Comparison of ENCODE assay signal across 20 cellular contexts in genomic region chr10:50582766-50583762, GRCh38. TPM values are rescaled to one million over a fixed set of nuclear protein-coding genes. Genes with fewer than 3 reads are reported as not detected.
DNase-seq lines count a peak whose midpoint lies in the region; ATAC-seq and TF ChIP-seq lines count a peak whose summit lies in the region.
"Had no signal": no experiment of that assay in that cellular context is flagged by ENCODE, and none has a peak within 500 bp of the region (broad histone marks: within the 10 kb centered on the region; RNA-seq: fewer than 3 reads in every experiment).

No MANE protein-coding gene starts in this region.

- DNase-seq in DMS53 (lab: John Stamatoyannopoulos, UW) (peak; percentile 69), DMS53 treated with DMSO at 0.1 percent for 48 hours (lab: John Stamatoyannopoulos, UW; ENCODE audit: unreplicated experiment) (no peak), NCI-H226 (peak; percentile 19), renal cortical epithelial cell (ENCODE audit: low read depth) (peak; percentile 29), NCI-H146 (lab: John Stamatoyannopoulos, UW) (no peak), NCI-H82 (lab: John Stamatoyannopoulos, UW) (no peak), esophagus squamous epithelium (lab: John Stamatoyannopoulos, UW) (no peak)
- DNase-seq: activated CD4-positive, alpha-beta memory T cell treated with anti-CD3 and anti-CD28 coated beads, Interleukin-2, amount 10 ng/mL, durations not matched to agents 7 days and 5 days; activated naive CD8-positive, alpha-beta T cell treated with anti-CD3 and anti-CD28 coated beads for 36 hours; activated T-cell treated with anti-CD3 and anti-CD28 coated beads, Interleukin-2, amount 50 U/mL, for 48 hours; caudate nucleus; NCI-H2081 treated with DMSO at 0.1 percent for 48 hours; NCI-H524 treated with DMSO at 0.1 percent for 48 hours; stimulated activated naive B cell treated with anti-CD40 and anti-IgM and Interleukin-4, amounts not matched to agents 10 μg/mL and 1 μg/mL and 100 μg/mL, for 72 hours had no signal

- no peak for TF ChIP-seq CTCF in esophagus squamous epithelium (IDR thresholded peaks at IDR 0.05)

- peaks cover 0 to 9% (median 0%) of the 10 kb centered on the region in 3 donors for H3K36me3 ChIP-seq in esophagus squamous epithelium
- H3K36me3 ChIP-seq: neural progenitor cell had no signal

- no peak overlapping the region for H3K27ac ChIP-seq in esophagus squamous epithelium
- H3K27ac ChIP-seq: 22Rv1; BLaER1 treated with 17β-estradiol and CSF1 and Interleukin-3, amounts not matched to agents 10 nM and 100 nM; neural progenitor cell; PC-9 had no signal

- H3K4me3 ChIP-seq in esophagus squamous epithelium = no peak overlapping the region
- H3K4me3 ChIP-seq: BLaER1 treated with 17β-estradiol and CSF1 and Interleukin-3, amounts not matched to agents 10 nM and 100 nM; neural progenitor cell; PC-9; tibial nerve had no signal

- TF ChIP-seq POLR2A in esophagus squamous epithelium (IDR thresholded peaks at IDR 0.05) = no peak

- no peaks in the 10 kb centered on the region for H3K9me3 ChIP-seq in esophagus squamous epithelium
- H3K9me3 ChIP-seq: BLaER1 treated with 17β-estradiol and CSF1 and Interleukin-3, amounts not matched to agents 10 nM and 100 nM; tibial nerve had no signal

- intact Hi-C loops in esophagus squamous epithelium (cut with DNase I) = no loop called here

- H3K4me1 ChIP-seq in esophagus squamous epithelium = peaks cover 0 to 51% (median 4%) of the 10 kb centered on the region in 3 donors

- no peaks in the 10 kb centered on the region for H3K27me3 ChIP-seq in esophagus squamous epithelium
- H3K27me3 ChIP-seq: BLaER1 treated with 17β-estradiol and CSF1 and Interleukin-3, amounts not matched to agents 10 nM and 100 nM; neural progenitor cell; tibial nerve had no signal

- 92 to 100% methylated on average over 2 of the region's 2 CpGs for WGBS in esophagus squamous epithelium, 2 donors

- ATAC-seq in esophagus mucosa = peak; percentile 34

RNA-seq across cellular contexts. Expression of gene SGMS1, which starts 40.7 kb away (rescaled TPM):
- 20.8 TPM for total RNA-seq in esophagus mucosa
- 43.5 and 59.6 TPM in 2 replicates for total RNA-seq in renal cortical epithelial cell
- 10 to 100 TPM; 39.4 to 64.1 (median 54.9) TPM for total RNA-seq in esophagus squamous epithelium

Comparison
In these comparisons a context has a peak if more than half of its experiments do, and no peak if none do; other contexts are left out.
1. DNase-seq: peak in DMS53 (single experiment), NCI-H226 (single experiment) and renal cortical epithelial cell (single experiment); none in DMS53 treated with DMSO at 0.1 percent for 48 hours (single experiment), NCI-H146 (single experiment), NCI-H82 (single experiment) and esophagus squamous epithelium (single experiment).